8 cellular contexts compared by ENCODE assay signal in genomic region chr1:145859491-145860159, GRCh38. TPM values are rescaled to one million over a fixed set of nuclear protein-coding genes. Genes with fewer than 3 reads are reported as not detected.
A peak's percentile ranks its signal among the peaks of the same experiment; 100 is the strongest.
DNase-seq lines count a peak whose midpoint lies in the region; ATAC-seq and TF ChIP-seq lines count a peak whose summit lies in the region.

No MANE protein-coding gene starts in this region.

- peak overlapping the region; percentile 95 for H3K27ac ChIP-seq in Panc1 (ENCODE audit: low read length)

- no peaks in the 10 kb centered on the region for H3K9me3 ChIP-seq in Panc1 (ENCODE audit: control insufficient read depth, insufficient read depth, low read depth, low read length)

- no peak for TF ChIP-seq CTCF in Panc1 (IDR thresholded peaks at IDR 0.05)

- BruUV-seq in Panc1 (replicated peaks; lab: Mats Ljungman, UMichigan) = no TSS peak

- H3K4me1 Mint-ChIP-seq in naive B cell = peaks cover 18 to 36% (median 24%) of the 10 kb centered on the region in 3 donors
- peaks cover 6 to 18% of the 10 kb centered on the region in 2 donors for H3K4me1 Mint-ChIP-seq in stimulated activated naive B cell treated with anti-CD40 and anti-IgM and Interleukin-4, amounts not matched to agents 10 μg/mL and 1 μg/mL and 100 μg/mL, for 72 hours

- POLR2A ChIA-PET in Panc1 (lab: Charles Lee) = interaction anchor here (0.6 to 1.0 kb wide), 3 partner anchors 12 to 85 kb away, joined by 3 to 5 read pairs (median 4); partner anchors contain the start of gene RBM8A

- intact Hi-C loops in Panc1 (cut with micrococcal nuclease; ENCODE audit: unreplicated experiment) = loop anchor here (10.0 kb wide), 1 partner anchor 55 kb away; the partner anchor contains the start of genes ITGA10 and PEX11B

- ATAC-seq in GM21576 (IDR thresholded peaks at IDR 0.05; ENCODE audit: unreplicated experiment) (peak; percentile 54), Panc1 (peak; percentile 90), naive B cell (ENCODE audit: low read depth in 2 of 2) (peak; percentile 59 to 66)
- ATAC-seq in stimulated activated naive B cell treated with anti-CD40 and anti-IgM and Interleukin-4, amounts not matched to agents 10 μg/mL and 1 μg/mL and 100 μg/mL, for 72 hours (replicated peaks) = peak; percentile 73 to 75

- DNase-seq in DMS153 treated with DMSO at 0.1 percent for 48 hours (lab: John Stamatoyannopoulos, UW; ENCODE audit: unreplicated experiment) (peak; percentile 88), Panc1 (ENCODE audit: low read depth, low spot score) (peak; percentile 43), activated T-helper 1 cell treated with Interleukin-2 at 50 U/mL for 16 hours (ENCODE audit: low read depth) (peak; percentile 58), fibroblast of gingiva (ENCODE audit: low read depth) (peak; percentile 89), naive B cell (peak; percentile 67)
- peak; percentile 52 for DNase-seq in Jurkat, Clone E6-1 (ENCODE audit: low read depth, low spot score)
- DNase-seq in stimulated activated naive B cell treated with anti-CD40 and anti-IgM and Interleukin-4, amounts not matched to agents 10 μg/mL and 1 μg/mL and 100 μg/mL, for 72 hours = peak; percentile 78

- H3K9me3 Mint-ChIP-seq in naive B cell = no peaks in the 10 kb centered on the region
- H3K9me3 Mint-ChIP-seq in stimulated activated naive B cell treated with anti-CD40 and anti-IgM and Interleukin-4, amounts not matched to agents 10 μg/mL and 1 μg/mL and 100 μg/mL, for 72 hours = no peaks in the 10 kb centered on the region

- CTCF ChIA-PET in Panc1 (lab: Charles Lee) = interaction anchor here (0.5 to 2.9 kb wide), 6 partner anchors 9 to 147 kb away, joined by 4 to 25 read pairs (median 6); partner anchors contain the start of gene NUDT17

- H3K27me3 Mint-ChIP-seq in naive B cell = peaks cover 5 to 11% (median 7%) of the 10 kb centered on the region in 3 donors
- H3K27me3 Mint-ChIP-seq in stimulated activated naive B cell treated with anti-CD40 and anti-IgM and Interleukin-4, amounts not matched to agents 10 μg/mL and 1 μg/mL and 100 μg/mL, for 72 hours = peaks cover 6 to 8% of the 10 kb centered on the region in 2 donors

- H3K4me1 ChIP-seq in Panc1 (ENCODE audit: control insufficient read depth, insufficient read depth, low read length) = peaks cover 17% of the 10 kb centered on the region

- peaks cover 0 to 12% of the 10 kb centered on the region in 2 donors for H3K36me3 Mint-ChIP-seq in naive B cell
- H3K36me3 Mint-ChIP-seq in stimulated activated naive B cell treated with anti-CD40 and anti-IgM and Interleukin-4, amounts not matched to agents 10 μg/mL and 1 μg/mL and 100 μg/mL, for 72 hours = peaks cover 15 to 19% of the 10 kb centered on the region in 2 donors

- H3K27ac Mint-ChIP-seq in naive B cell = peak overlapping the region in 5 of 6 donors; percentile 25 to 94 (median 78)
- peak overlapping the region; percentile 93 for H3K27ac Mint-ChIP-seq in stimulated activated naive B cell treated with anti-CD40 and anti-IgM and Interleukin-4, amounts not matched to agents 10 μg/mL and 1 μg/mL and 100 μg/mL, for 72 hours

- peaks cover 10% of the 10 kb centered on the region; the same call in 1 of the 2 replicates for H3K36me3 ChIP-seq in Panc1 (ENCODE audit: control insufficient read depth, insufficient read depth, low read length)

- H3K4me3 Mint-ChIP-seq in naive B cell = peak overlapping the region; percentile 93 to 99 (median 96)
- H3K4me3 Mint-ChIP-seq in stimulated activated naive B cell treated with anti-CD40 and anti-IgM and Interleukin-4, amounts not matched to agents 10 μg/mL and 1 μg/mL and 100 μg/mL, for 72 hours = peak overlapping the region; percentile 96 to 98

- H3K4me3 ChIP-seq in Jurkat, Clone E6-1 (ENCODE audit: low read length) = peak overlapping the region; percentile 82
- peak overlapping the region; percentile 85 to 98 for H3K4me3 ChIP-seq in Panc1 (ENCODE audit: low read depth in 2 of 2, low read length in 2 of 2)

- H3K27me3 ChIP-seq in Panc1 (ENCODE audit: control insufficient read depth, insufficient read depth, low read length) = no peaks in the 10 kb centered on the region

- in situ Hi-C loops in Panc1 (cut with HindIII; ENCODE audit: low pct_unique_long_range_greater_than_20kb, low sequenced_read_pairs) = no loop called here

RNA-seq across cellular contexts. Expression of gene PIAS3, which starts 0.7 kb away (rescaled TPM):
- 19.8 TPM for polyA plus RNA-seq in Jurkat, Clone E6-1 (2012; ENCODE audit: insufficient read depth, insufficient read length)
- 68.1 TPM for total RNA-seq in Panc1 (2021; ENCODE audit: unreplicated experiment)
- polyA plus RNA-seq in Panc1 (2012; ENCODE audit: insufficient read length) = 108 TPM
- polyA plus RNA-seq in naive B cell (ENCODE audit: low read depth in 6 of 6) = 10 to 100 TPM in 3 of 6 donors, 1 to 10 TPM in 3; 9.2 to 17.0 (median 10.9) TPM

RNA-seq across cellular contexts. Expression of gene NUDT17, which starts 14.2 kb away (rescaled TPM):
- polyA plus RNA-seq in Jurkat, Clone E6-1 (2012; ENCODE audit: insufficient read depth, insufficient read length) = 15.3 TPM
- total RNA-seq in Panc1 (2021; ENCODE audit: unreplicated experiment) = 3.7 TPM
- polyA plus RNA-seq in Panc1 (2012; ENCODE audit: insufficient read length) = 4.7 TPM
- polyA plus RNA-seq in naive B cell (ENCODE audit: low read depth in 6 of 6) = 1 to 10 TPM in 5 of 6 donors, under 1 TPM in 1; 0.26 to 5.9 (median 2.9) TPM

RNA-seq across cellular contexts. Expression of gene ANKRD35, which starts 26.0 kb away (rescaled TPM):
- polyA plus RNA-seq in Jurkat, Clone E6-1 (2012; ENCODE audit: insufficient read depth, insufficient read length) = not detected
- total RNA-seq in Panc1 (2021; ENCODE audit: unreplicated experiment) = not detected
- polyA plus RNA-seq in Panc1 (2012; ENCODE audit: insufficient read length) = not detected
- not detected for polyA plus RNA-seq in naive B cell (ENCODE audit: low read depth in 6 of 6)

RNA-seq across cellular contexts. Expression of gene POLR3C, which starts 35.6 kb away (rescaled TPM):
- 38.2 TPM for polyA plus RNA-seq in Jurkat, Clone E6-1 (2012; ENCODE audit: insufficient read depth, insufficient read length)
- total RNA-seq in Panc1 (2021; ENCODE audit: unreplicated experiment) = 35.1 TPM
- polyA plus RNA-seq in Panc1 (2012; ENCODE audit: insufficient read length) = 23.8 TPM
- 100 to 1,000 TPM in 1 of 6 donors, 10 to 100 TPM in 5; 47.6 to 114 (median 63.3) TPM for polyA plus RNA-seq in naive B cell (ENCODE audit: low read depth in 6 of 6)

RNA-seq across cellular contexts. Expression of gene RNF115, which starts 35.7 kb away (rescaled TPM):
- polyA plus RNA-seq in Jurkat, Clone E6-1 (2012; ENCODE audit: insufficient read depth, insufficient read length) = 13.1 TPM
- total RNA-seq in Panc1 (2021; ENCODE audit: unreplicated experiment) = 14.5 TPM
- polyA plus RNA-seq in Panc1 (2012; ENCODE audit: insufficient read length) = 6.5 TPM
- polyA plus RNA-seq in naive B cell (ENCODE audit: low read depth in 6 of 6) = 1 to 10 TPM; 4.0 to 6.8 (median 4.6) TPM

Comparison
In these comparisons a context has a peak if more than half of its experiments do, and no peak if none do; other contexts are left out.
1. Peak in every context shown above with its lines: DNase-seq, ATAC-seq, H3K4me3 ChIP-seq and H3K27ac ChIP-seq.